In the genomic region with DNA sequence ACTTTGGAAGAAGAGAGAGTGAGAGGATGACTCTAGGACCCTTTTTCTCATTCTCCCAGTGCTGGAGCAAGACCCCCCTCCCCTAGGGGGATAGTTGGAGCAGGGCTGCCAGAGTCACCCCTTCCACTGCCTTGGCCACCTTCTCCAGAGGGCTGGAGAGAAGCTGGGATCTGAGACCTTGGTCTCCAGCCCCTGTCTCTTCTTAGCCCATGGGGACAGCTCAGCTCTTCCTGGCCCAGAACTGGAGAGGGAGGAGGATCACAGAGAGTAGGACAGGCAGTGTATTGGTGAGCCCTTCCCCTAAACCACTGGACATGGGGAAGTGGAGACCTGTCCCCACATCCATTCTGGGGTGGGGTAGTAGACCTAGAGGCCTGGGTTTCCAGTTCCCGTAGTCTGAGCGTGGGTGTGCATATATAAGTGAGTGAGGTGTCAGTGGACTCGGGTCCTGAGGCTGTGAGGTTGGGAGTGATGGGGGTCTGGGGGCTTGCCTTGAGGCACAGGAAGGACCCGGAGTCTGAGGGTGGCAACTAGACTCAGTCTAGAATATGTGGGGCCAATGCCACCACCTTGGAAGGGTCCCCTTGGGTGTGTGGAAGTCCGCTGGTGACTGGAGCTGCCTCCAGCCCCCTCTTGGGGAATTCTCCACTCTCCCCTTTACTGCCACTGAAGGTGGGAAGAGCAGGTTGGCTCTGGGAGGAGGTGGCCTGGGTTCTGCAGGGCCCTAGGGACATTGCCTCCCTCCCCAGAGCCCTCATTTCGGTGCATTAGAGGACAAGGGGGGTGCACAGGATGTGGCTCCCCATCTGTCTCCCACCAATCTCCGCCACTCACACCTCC, we compare ENCODE assay signal across 9 cellular contexts. TPM values are rescaled to one million over a fixed set of nuclear protein-coding genes. Genes with fewer than 3 reads are reported as not detected.
DNase-seq lines count a peak whose midpoint lies in the region; ATAC-seq and TF ChIP-seq lines count a peak whose summit lies in the region.
"Had no signal": no experiment of that assay in that cellular context is flagged by ENCODE, and none has a peak within 500 bp of the region (broad histone marks: within the 10 kb centered on the region; RNA-seq: fewer than 3 reads in every experiment).

No MANE protein-coding gene starts in this region.

- peak overlapping the region; percentile 87 for H3K4me2 ChIP-seq in Karpas-422 (ENCODE audit: low read depth, low read length, poor library complexity, severe bottlenecking)

- H3K9ac ChIP-seq in Karpas-422 (ENCODE audit: low read length): peak overlapping the region; percentile 12; the same call in 1 of the 2 replicates

- peaks cover 60% of the 10 kb centered on the region for H3K4me1 ChIP-seq in Karpas-422 (ENCODE audit: low read length)
- peaks cover 45 to 72% of the 10 kb centered on the region in 2 donors for H3K4me1 ChIP-seq in muscle layer of duodenum (ENCODE audit: control insufficient read depth in 1 of 2, insufficient read depth in 2 of 2, low read length in 2 of 2)

- peaks cover 90% of the 10 kb centered on the region for H3K4me1 Mint-ChIP-seq in dendritic cell treated with granulocyte-macrophage colony-stimulating factor and Interleukin-4, amounts not matched to agents 40 ng/mL and 50 ng/mL, for 4 days (ENCODE audit: low read depth)

- H4K20me1 ChIP-seq in Karpas-422 (ENCODE audit: insufficient read depth, low read depth, low read length): peaks cover 22% of the 10 kb centered on the region; the same call in 1 of the 2 replicates

- H2AFZ ChIP-seq in Karpas-422 (ENCODE audit: low read length): no peak overlapping the region

- ATAC-seq in HG03108 (IDR thresholded peaks at IDR 0.05; ENCODE audit: unreplicated experiment): no peak

- DNase-seq in Karpas-422: no peak
- DNase-seq in DMS79 treated with DMSO at 0.1 percent for 48 hours (lab: John Stamatoyannopoulos, UW): no peak
- no peak for DNase-seq in DMS79 (lab: John Stamatoyannopoulos, UW)
- DNase-seq in GM10248 (ENCODE audit: extremely low spot score): no peak

- intact Hi-C loops in dendritic cell treated with granulocyte-macrophage colony-stimulating factor and Interleukin-4, amounts not matched to agents 40 ng/mL and 50 ng/mL, for 4 days (cut with micrococcal nuclease): loop anchor here (2.0 kb wide), 1 partner anchor 42 kb away; no protein-coding TSS in a partner anchor

- CTCF ChIA-PET in GM10248 (lab: Yijun Ruan, JAX): interaction anchor here (1.0 to 4.9 kb wide), 8 partner anchors 10 to 188 kb away, joined by 3 to 46 read pairs (median 6); a partner anchor contains a TSS

- no peaks in the 10 kb centered on the region for H3K9me3 Mint-ChIP-seq in dendritic cell treated with granulocyte-macrophage colony-stimulating factor and Interleukin-4, amounts not matched to agents 40 ng/mL and 50 ng/mL, for 4 days

- H3K9me3 ChIP-seq in Karpas-422 (ENCODE audit: low read length) (no peaks in the 10 kb centered on the region), muscle layer of duodenum (ENCODE audit: control insufficient read depth in 1 of 2, low read length in 2 of 2) (no peaks in the 10 kb centered on the region)

- peak overlapping the region; percentile 76 for H3K4me3 Mint-ChIP-seq in dendritic cell treated with granulocyte-macrophage colony-stimulating factor and Interleukin-4, amounts not matched to agents 40 ng/mL and 50 ng/mL, for 4 days

- H3K9me2 ChIP-seq in Karpas-422 (replicated peaks; ENCODE audit: insufficient read depth, low read length): no peaks in the 10 kb centered on the region

- TF ChIP-seq CTCF in 22Rv1 (IDR thresholded peaks at IDR 0.05) (no peak), GM10248 (IDR thresholded peaks at IDR 0.05; ENCODE audit: control extremely low read depth, extremely low read depth, low read depth, missing control alignments) (no peak)

- H3K27ac ChIP-seq in 22Rv1: peak overlapping the region; percentile 73
- peak overlapping the region; percentile 58 for H3K27ac ChIP-seq in Karpas-422 (ENCODE audit: low read length)
- H3K27ac ChIP-seq in muscle layer of duodenum (ENCODE audit: low read length): peak overlapping the region; percentile 92

- no peaks in the 10 kb centered on the region for H3K27me3 ChIP-seq in Karpas-422 (ENCODE audit: low read length)
- H3K27me3 ChIP-seq in muscle layer of duodenum (ENCODE audit: low read depth, low read length): no peaks in the 10 kb centered on the region

- H3K27me3 Mint-ChIP-seq in dendritic cell treated with granulocyte-macrophage colony-stimulating factor and Interleukin-4, amounts not matched to agents 40 ng/mL and 50 ng/mL, for 4 days: no peaks in the 10 kb centered on the region

- peaks cover 90% of the 10 kb centered on the region for H3K36me3 Mint-ChIP-seq in dendritic cell treated with granulocyte-macrophage colony-stimulating factor and Interleukin-4, amounts not matched to agents 40 ng/mL and 50 ng/mL, for 4 days (ENCODE audit: low read depth)

- peak overlapping the region; percentile 91 for H3K27ac Mint-ChIP-seq in dendritic cell treated with granulocyte-macrophage colony-stimulating factor and Interleukin-4, amounts not matched to agents 40 ng/mL and 50 ng/mL, for 4 days

- no peaks in the 10 kb centered on the region for H3K36me3 ChIP-seq in Karpas-422 (ENCODE audit: insufficient read depth, low read length)
- H3K36me3 ChIP-seq in muscle layer of duodenum (ENCODE audit: control insufficient read depth in 1 of 2, insufficient read depth in 2 of 2, low read length in 2 of 2): peaks cover 9 to 13% of the 10 kb centered on the region in 2 donors

- POLR2A ChIA-PET in GM10248 (lab: Yijun Ruan, JAX): no interaction called here

- peaks cover 7% of the 10 kb centered on the region; the same call in 1 of the 2 replicates for H3K79me2 ChIP-seq in Karpas-422 (ENCODE audit: low read length)

- H3K4me3 ChIP-seq in Karpas-422 (ENCODE audit: low read length) (no peak overlapping the region), muscle layer of duodenum (ENCODE audit: low read depth in 1 of 2, low read length in 2 of 2) (peak overlapping the region; percentile 84 to 96)

RNA-seq across cellular contexts. Expression of a gene that starts 20.0 kb away (rescaled TPM):
- total RNA-seq in Karpas-422 (2014; rRNA removed; shearing (Covaris generic); ENCODE audit: low replicate concordance): not detected in 2 replicates
- total RNA-seq: HT1080 had no signal

RNA-seq across cellular contexts. Expression of a gene that starts 35.6 kb away (rescaled TPM):
- 21.8 and 22.3 TPM in 2 replicates for total RNA-seq in Karpas-422 (2014; rRNA removed; shearing (Covaris generic); ENCODE audit: low replicate concordance)

RNA-seq across cellular contexts. Expression of a gene that starts 56.9 kb away (rescaled TPM):
- 14.6 and 16.4 TPM in 2 replicates for total RNA-seq in Karpas-422 (2014; rRNA removed; shearing (Covaris generic); ENCODE audit: low replicate concordance)
